ENCODE assay signal across 10 cellular contexts in genomic region chr16:69937465-69937951, GRCh38. TPM values are rescaled to one million over a fixed set of nuclear protein-coding genes. Genes with fewer than 3 reads are reported as not detected.
A peak's percentile ranks its signal among the peaks of the same experiment; 100 is the strongest.
DNase-seq lines count a peak whose midpoint lies in the region; ATAC-seq and TF ChIP-seq lines count a peak whose summit lies in the region.
"Had no signal": no experiment of that assay in that cellular context is flagged by ENCODE, and none has a peak within 500 bp of the region (broad histone marks: within the 10 kb centered on the region; RNA-seq: fewer than 3 reads in every experiment).

No MANE protein-coding gene starts in this region.

- no peak for ATAC-seq in GM18861 (IDR thresholded peaks at IDR 0.05; ENCODE audit: unreplicated experiment)
- ATAC-seq in GM19035 (IDR thresholded peaks at IDR 0.05; ENCODE audit: unreplicated experiment) = no peak
- ATAC-seq in HG02885 (IDR thresholded peaks at IDR 0.05; ENCODE audit: poor library complexity, unreplicated experiment) = no peak

- in situ Hi-C loops in SK-MEL-5 (cut with HindIII; ENCODE audit: low pct_unique_long_range_greater_than_20kb, low sequenced_read_pairs) = no loop called here

- DNase-seq in SK-MEL-5 (ENCODE audit: low read depth, low spot score) (peak; percentile 57), fibroblast of villous mesenchyme (ENCODE audit: low read depth) (no peak), posterior cingulate gyrus (peak; percentile 45 to 95 (median 70)), NCI-H187 treated with DMSO at 0.1 percent for 48 hours (lab: John Stamatoyannopoulos, UW) (no peak)
- DNase-seq: activated effector memory CD4-positive, alpha-beta T cell treated with anti-CD3 and anti-CD28 coated beads, Interleukin-2, amount 50 U/mL, for 16 hours; T1000 had no signal

- H3K4me3 ChIP-seq in fibroblast of villous mesenchyme (ENCODE audit: low read depth, low read length) = no peak overlapping the region

- TF ChIP-seq CTCF in GM12872 (IDR thresholded peaks at IDR 0.05; ENCODE audit: insufficient read depth, low read depth, low read length) (0 out of 3 replicates have a peak, but pooled peaks have one; percentile 10), fibroblast of villous mesenchyme (IDR thresholded peaks at IDR 0.05; ENCODE audit: insufficient read depth, low read depth, low read length) (peak; percentile 28)

- intact Hi-C loops in posterior cingulate gyrus (cut with DNase I) = loop anchor here (1.0 kb wide), 1 partner anchor 141 kb away; no protein-coding TSS in a partner anchor

RNA-seq across cellular contexts. Expression of gene CLEC18A, which starts 13.6 kb away (rescaled TPM):
- total RNA-seq in SK-MEL-5 (2014; rRNA removed; shearing (Covaris generic)) = 0.32 and 0.37 TPM in 2 replicates
- polyA plus RNA-seq in SK-MEL-5 (2015; cell fraction: cytosol; rRNA removed) = 0.05 TPM in 1 of 2 replicates, not detected in the other
- 0.66 and 3.4 TPM in 2 replicates for polyA plus RNA-seq in SK-MEL-5 (2015; cell fraction: nucleus; rRNA removed)
- total RNA-seq in fibroblast of villous mesenchyme = 0.32 and 0.86 TPM in 2 replicates

Comparison
In these comparisons a context has a peak if more than half of its experiments do, and no peak if none do; other contexts are left out.
1. DNase-seq: peak in SK-MEL-5 (single experiment) and posterior cingulate gyrus (10 of 10); none in fibroblast of villous mesenchyme (single experiment) and NCI-H187 treated with DMSO at 0.1 percent for 48 hours (single experiment).